Comparison of ENCODE assay signal across 1 cellular context in the genomic region with DNA sequence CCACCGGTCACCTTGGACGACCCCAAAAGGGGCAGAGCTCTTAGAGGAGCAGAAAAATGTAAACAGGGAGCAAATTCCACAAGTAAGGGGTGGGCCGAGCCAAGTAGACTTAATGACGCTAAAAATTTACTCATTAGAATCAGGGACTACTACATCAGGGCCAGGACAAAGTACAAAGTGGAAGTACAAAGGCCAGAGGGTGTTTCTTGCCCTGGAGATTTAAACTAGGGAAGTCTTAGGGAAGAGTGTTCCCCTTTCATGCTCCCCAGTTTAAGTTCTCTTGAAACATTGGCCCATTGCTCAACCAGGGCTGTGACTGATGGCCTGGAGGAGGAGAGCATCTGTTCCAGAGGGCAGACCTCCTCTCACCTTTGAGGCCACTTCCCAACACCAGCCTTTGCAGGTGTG.
TF ChIP-seq lines count a peak whose summit lies in the region.

No MANE protein-coding gene starts in this region.

TF ChIP-seq in liver, 16 proteins besides CTCF, POLR2A, EP300 and RAD21 (continued from another document):
- TF ChIP-seq, protein P1, sequence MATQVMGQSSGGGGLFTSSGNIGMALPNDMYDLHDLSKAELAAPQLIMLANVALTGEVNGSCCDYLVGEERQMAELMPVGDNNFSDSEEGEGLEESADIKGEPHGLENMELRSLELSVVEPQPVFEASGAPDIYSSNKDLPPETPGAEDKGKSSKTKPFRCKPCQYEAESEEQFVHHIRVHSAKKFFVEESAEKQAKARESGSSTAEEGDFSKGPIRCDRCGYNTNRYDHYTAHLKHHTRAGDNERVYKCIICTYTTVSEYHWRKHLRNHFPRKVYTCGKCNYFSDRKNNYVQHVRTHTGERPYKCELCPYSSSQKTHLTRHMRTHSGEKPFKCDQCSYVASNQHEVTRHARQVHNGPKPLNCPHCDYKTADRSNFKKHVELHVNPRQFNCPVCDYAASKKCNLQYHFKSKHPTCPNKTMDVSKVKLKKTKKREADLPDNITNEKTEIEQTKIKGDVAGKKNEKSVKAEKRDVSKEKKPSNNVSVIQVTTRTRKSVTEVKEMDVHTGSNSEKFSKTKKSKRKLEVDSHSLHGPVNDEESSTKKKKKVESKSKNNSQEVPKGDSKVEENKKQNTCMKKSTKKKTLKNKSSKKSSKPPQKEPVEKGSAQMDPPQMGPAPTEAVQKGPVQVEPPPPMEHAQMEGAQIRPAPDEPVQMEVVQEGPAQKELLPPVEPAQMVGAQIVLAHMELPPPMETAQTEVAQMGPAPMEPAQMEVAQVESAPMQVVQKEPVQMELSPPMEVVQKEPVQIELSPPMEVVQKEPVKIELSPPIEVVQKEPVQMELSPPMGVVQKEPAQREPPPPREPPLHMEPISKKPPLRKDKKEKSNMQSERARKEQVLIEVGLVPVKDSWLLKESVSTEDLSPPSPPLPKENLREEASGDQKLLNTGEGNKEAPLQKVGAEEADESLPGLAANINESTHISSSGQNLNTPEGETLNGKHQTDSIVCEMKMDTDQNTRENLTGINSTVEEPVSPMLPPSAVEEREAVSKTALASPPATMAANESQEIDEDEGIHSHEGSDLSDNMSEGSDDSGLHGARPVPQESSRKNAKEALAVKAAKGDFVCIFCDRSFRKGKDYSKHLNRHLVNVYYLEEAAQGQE (IDR thresholded peaks at IDR 0.05): no peak
